ENCODE assay signal across 20 cellular contexts in the genomic region with DNA sequence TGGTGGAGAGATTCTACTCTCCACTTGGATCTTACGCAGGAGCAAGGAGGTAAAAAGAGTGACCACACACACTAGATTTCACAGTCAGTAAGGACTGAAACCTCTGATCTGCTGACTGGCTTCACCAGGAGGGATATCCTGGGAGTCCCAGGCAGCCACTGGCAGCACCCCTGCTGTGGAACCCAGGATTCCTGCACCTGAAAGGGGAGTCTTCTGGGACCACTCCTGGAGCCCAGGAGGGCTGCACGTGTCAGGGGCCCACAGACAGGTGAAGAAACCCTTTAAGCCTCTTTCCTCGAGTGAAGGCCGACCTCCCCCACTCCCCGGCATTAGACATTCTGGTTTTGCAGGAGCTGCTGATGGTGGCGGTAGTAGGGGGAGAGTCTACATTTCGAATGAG.
A peak's percentile ranks its signal among the peaks of the same experiment; 100 is the strongest.
DNase-seq lines count a peak whose midpoint lies in the region; ATAC-seq and TF ChIP-seq lines count a peak whose summit lies in the region.
"Had no signal": no experiment of that assay in that cellular context is flagged by ENCODE, and none has a peak within 500 bp of the region (broad histone marks: within the 10 kb centered on the region; RNA-seq: fewer than 3 reads in every experiment).

No MANE protein-coding gene starts in this region.

- DNase-seq in activated CD8-positive, alpha-beta T cell treated with anti-CD3 and anti-CD28 coated beads for 36 hours: no peak
- DNase-seq in activated CD8-positive, alpha-beta T cell treated with anti-CD3 and anti-CD28 coated beads, Interleukin-2, amount 10 ng/mL, durations not matched to agents 7 days and 5 days: no peak
- DNase-seq in T-helper 17 cell (no peak), endodermal cell (no peak), spleen (peak; percentile 56), cerebellar cortex (ENCODE audit: low spot score) (no peak), gastrocnemius medialis (no peak)
- DNase-seq: Caco-2; CD4-positive, CD25-positive, alpha-beta regulatory T cell; GDM1; GOT3; NCI-H1105 treated with DMSO at 0.1 percent for 48 hours; NCI-H1694; NCI-H2081 treated with DMSO at 0.1 percent for 48 hours; NCI-H748 treated with DMSO at 0.1 percent for 48 hours; NK-92 treated with Interleukin-12 subunit alpha and Interleukin-12 subunit beta, amount 100 ng/mL, for 24 hours had no signal

- POLR2A ChIA-PET in activated CD8-positive, alpha-beta T cell treated with anti-CD3 and anti-CD28 coated beads for 36 hours (lab: Charles Lee): interaction anchor here (0.9 kb wide), 1 partner anchor 180 kb away, joined by 3 read pairs; the partner anchor contains the start of gene USPL1
- POLR2A ChIA-PET in activated CD8-positive, alpha-beta T cell treated with anti-CD3 and anti-CD28 coated beads, Interleukin-2, amount 10 ng/mL, durations not matched to agents 7 days and 5 days (lab: Charles Lee): interaction anchor here (0.9 kb wide), 1 partner anchor 180 kb away, joined by 5 read pairs; the partner anchor contains the start of gene USPL1

- H3K4me1 Mint-ChIP-seq in activated CD8-positive, alpha-beta T cell treated with anti-CD3 and anti-CD28 coated beads for 36 hours (ENCODE audit: low read depth): peaks cover 31% of the 10 kb centered on the region
- peaks cover 40% of the 10 kb centered on the region for H3K4me1 Mint-ChIP-seq in activated CD8-positive, alpha-beta T cell treated with anti-CD3 and anti-CD28 coated beads, Interleukin-2, amount 10 ng/mL, durations not matched to agents 7 days and 5 days (ENCODE audit: low read depth)
- H3K4me1 Mint-ChIP-seq in T-helper 17 cell (peaks cover 35% of the 10 kb centered on the region), endodermal cell (peaks cover 42% of the 10 kb centered on the region)

- H3K4me3 ChIP-seq in endodermal cell (ENCODE audit: low read length): no peak overlapping the region
- H3K4me3 ChIP-seq in spleen: no peak overlapping the region
- no peak overlapping the region for H3K4me3 ChIP-seq in gastrocnemius medialis

- H3K27ac ChIP-seq in endodermal cell (ENCODE audit: low read depth, low read length): no peak overlapping the region
- H3K27ac ChIP-seq in spleen: no peak overlapping the region
- H3K27ac ChIP-seq in gastrocnemius medialis: no peak overlapping the region

- TF ChIP-seq POLR2A in spleen (IDR thresholded peaks at IDR 0.05): no peak
- TF ChIP-seq POLR2A in gastrocnemius medialis (IDR thresholded peaks at IDR 0.05): no peak

- peak overlapping the region; percentile 46 for H3K27ac Mint-ChIP-seq in activated CD8-positive, alpha-beta T cell treated with anti-CD3 and anti-CD28 coated beads for 36 hours
- H3K27ac Mint-ChIP-seq in activated CD8-positive, alpha-beta T cell treated with anti-CD3 and anti-CD28 coated beads, Interleukin-2, amount 10 ng/mL, durations not matched to agents 7 days and 5 days: no peak overlapping the region
- H3K27ac Mint-ChIP-seq in T-helper 17 cell (peak overlapping the region; percentile 45), endodermal cell (peak overlapping the region; percentile 14)
- H3K27ac Mint-ChIP-seq: B cell had no signal

- CTCF ChIA-PET in activated CD8-positive, alpha-beta T cell treated with anti-CD3 and anti-CD28 coated beads for 36 hours (lab: Charles Lee): interaction anchor here (1.4 to 1.5 kb wide), 3 partner anchors 10 to 247 kb away, joined by 4 to 6 read pairs (median 4); no protein-coding TSS in a partner anchor
- CTCF ChIA-PET in activated CD8-positive, alpha-beta T cell treated with anti-CD3 and anti-CD28 coated beads, Interleukin-2, amount 10 ng/mL, durations not matched to agents 7 days and 5 days (lab: Charles Lee): interaction anchor here (0.8 to 1.6 kb wide), 2 partner anchors 51 to 665 kb away, joined by 3 to 5 read pairs; no protein-coding TSS in a partner anchor

- H3K4me3 Mint-ChIP-seq in activated CD8-positive, alpha-beta T cell treated with anti-CD3 and anti-CD28 coated beads for 36 hours: no peak overlapping the region
- H3K4me3 Mint-ChIP-seq in activated CD8-positive, alpha-beta T cell treated with anti-CD3 and anti-CD28 coated beads, Interleukin-2, amount 10 ng/mL, durations not matched to agents 7 days and 5 days: no peak overlapping the region
- H3K4me3 Mint-ChIP-seq in T-helper 17 cell (no peak overlapping the region), endodermal cell (no peak overlapping the region)
- H3K4me3 Mint-ChIP-seq: B cell had no signal

- no peaks in the 10 kb centered on the region for H3K36me3 Mint-ChIP-seq in activated CD8-positive, alpha-beta T cell treated with anti-CD3 and anti-CD28 coated beads for 36 hours (ENCODE audit: low read depth)
- H3K36me3 Mint-ChIP-seq in activated CD8-positive, alpha-beta T cell treated with anti-CD3 and anti-CD28 coated beads, Interleukin-2, amount 10 ng/mL, durations not matched to agents 7 days and 5 days (ENCODE audit: low read depth): peaks cover 3% of the 10 kb centered on the region
- H3K36me3 Mint-ChIP-seq in T-helper 17 cell (ENCODE audit: low read depth): no peaks in the 10 kb centered on the region
- no peaks in the 10 kb centered on the region for H3K36me3 Mint-ChIP-seq in endodermal cell (ENCODE audit: low read depth)
- H3K36me3 Mint-ChIP-seq: CD4-positive, CD25-positive, alpha-beta regulatory T cell had no signal

- H3K9ac ChIP-seq in endodermal cell (ENCODE audit: extremely low read depth, low read length, poor library complexity, severe bottlenecking): no peak overlapping the region

- H3K36me3 ChIP-seq in endodermal cell (ENCODE audit: control insufficient read depth, insufficient read depth, low read length) (no peaks in the 10 kb centered on the region), spleen (peaks cover 0 to 19% (median 0%) of the 10 kb centered on the region in 6 donors), gastrocnemius medialis (no peaks in the 10 kb centered on the region)

- H3K4me1 ChIP-seq in endodermal cell (ENCODE audit: control insufficient read depth, insufficient read depth, low read length) (peaks cover 30% of the 10 kb centered on the region), spleen (peaks cover 3 to 26% (median 14%) of the 10 kb centered on the region in 6 donors), gastrocnemius medialis (peaks cover 4 to 8% of the 10 kb centered on the region in 2 donors)
- H3K4me1 ChIP-seq: Caco-2 had no signal

- in situ Hi-C loops in gastrocnemius medialis (cut with MboI; ENCODE audit: low sequenced_read_pairs in 4 of 4): loop anchor here in 1 of 4 donors (25.0 kb wide), 1 partner anchor 661 kb away; no protein-coding TSS in a partner anchor

- ATAC-seq in activated CD8-positive, alpha-beta T cell treated with anti-CD3 and anti-CD28 coated beads for 36 hours: no peak
- no peak for ATAC-seq in activated CD8-positive, alpha-beta T cell treated with anti-CD3 and anti-CD28 coated beads, Interleukin-2, amount 10 ng/mL, durations not matched to agents 7 days and 5 days
- ATAC-seq in T-helper 17 cell (no peak), GM18907 (IDR thresholded peaks at IDR 0.05; ENCODE audit: unreplicated experiment) (no peak), gastrocnemius medialis (no peak)
- ATAC-seq: HCT116, Right ventricle myocardium inferior had no signal

- WGBS in endodermal cell (ENCODE audit: insufficient coverage in 1 of 2, insufficient read length in 1 of 2), 2 experiments: 87 to 100% methylated on average over 3 to 6 of the region's 7 CpGs
- WGBS in spleen, 5 donors: 79 to 94% (median 83%) methylated on average over 6 to 7 of the region's 7 CpGs

- no peaks in the 10 kb centered on the region for H3K9me3 Mint-ChIP-seq in activated CD8-positive, alpha-beta T cell treated with anti-CD3 and anti-CD28 coated beads for 36 hours
- no peaks in the 10 kb centered on the region for H3K9me3 Mint-ChIP-seq in activated CD8-positive, alpha-beta T cell treated with anti-CD3 and anti-CD28 coated beads, Interleukin-2, amount 10 ng/mL, durations not matched to agents 7 days and 5 days (ENCODE audit: insufficient read depth)
- H3K9me3 Mint-ChIP-seq in endodermal cell: no peaks in the 10 kb centered on the region
- H3K9me3 Mint-ChIP-seq: CD4-positive, CD25-positive, alpha-beta regulatory T cell had no signal

- no peaks in the 10 kb centered on the region for H3K9me3 ChIP-seq in T-helper 17 cell (ENCODE audit: control insufficient read depth, low read length, poor library complexity, severe bottlenecking)
- H3K9me3 ChIP-seq in endodermal cell (ENCODE audit: control insufficient read depth, low read length): no peaks in the 10 kb centered on the region
- H3K9me3 ChIP-seq in spleen: no peaks in the 10 kb centered on the region
- H3K9me3 ChIP-seq in gastrocnemius medialis: no peaks in the 10 kb centered on the region
- H3K9me3 ChIP-seq: Caco-2 had no signal

- H3K27me3 ChIP-seq in endodermal cell (ENCODE audit: control insufficient read depth, insufficient read depth, low read length, poor library complexity, severe bottlenecking) (no peaks in the 10 kb centered on the region), spleen (replicated peaks in 1 of 7) (no peaks in the 10 kb centered on the region), gastrocnemius medialis (no peaks in the 10 kb centered on the region)

- no peak for TF ChIP-seq CTCF in activated CD8-positive, alpha-beta T cell treated with anti-CD3 and anti-CD28 coated beads for 36 hours (IDR thresholded peaks at IDR 0.05)
- no peak for TF ChIP-seq CTCF in endodermal cell (conservative IDR thresholded peaks at IDR 0.05)
- no peak for TF ChIP-seq CTCF in spleen (IDR thresholded peaks at IDR 0.05 in 8 of 11, conservative IDR thresholded peaks at IDR 0.05 in 3 of 11)
- no peak for TF ChIP-seq CTCF in gastrocnemius medialis (IDR thresholded peaks at IDR 0.05 in 4 of 5, conservative IDR thresholded peaks at IDR 0.05 in 1 of 5)

- no peaks in the 10 kb centered on the region for H3K27me3 Mint-ChIP-seq in activated CD8-positive, alpha-beta T cell treated with anti-CD3 and anti-CD28 coated beads for 36 hours
- H3K27me3 Mint-ChIP-seq in activated CD8-positive, alpha-beta T cell treated with anti-CD3 and anti-CD28 coated beads, Interleukin-2, amount 10 ng/mL, durations not matched to agents 7 days and 5 days (ENCODE audit: low read depth): no peaks in the 10 kb centered on the region
- H3K27me3 Mint-ChIP-seq in T-helper 17 cell: no peaks in the 10 kb centered on the region
- H3K27me3 Mint-ChIP-seq in endodermal cell (ENCODE audit: insufficient read depth): peaks cover 3% of the 10 kb centered on the region
- H3K27me3 Mint-ChIP-seq: B cell had no signal

- intact Hi-C loops in activated CD8-positive, alpha-beta T cell treated with anti-CD3 and anti-CD28 coated beads for 36 hours (cut with micrococcal nuclease): loop anchor here (10.0 kb wide), 1 partner anchor 653 kb away; no protein-coding TSS in a partner anchor
- intact Hi-C loops in spleen (cut with DNase I; ENCODE audit: low total_unique reads) (no loop called here), gastrocnemius medialis (cut with DNase I; ENCODE audit: low total_unique reads) (no loop called here)
